In the genomic region with DNA sequence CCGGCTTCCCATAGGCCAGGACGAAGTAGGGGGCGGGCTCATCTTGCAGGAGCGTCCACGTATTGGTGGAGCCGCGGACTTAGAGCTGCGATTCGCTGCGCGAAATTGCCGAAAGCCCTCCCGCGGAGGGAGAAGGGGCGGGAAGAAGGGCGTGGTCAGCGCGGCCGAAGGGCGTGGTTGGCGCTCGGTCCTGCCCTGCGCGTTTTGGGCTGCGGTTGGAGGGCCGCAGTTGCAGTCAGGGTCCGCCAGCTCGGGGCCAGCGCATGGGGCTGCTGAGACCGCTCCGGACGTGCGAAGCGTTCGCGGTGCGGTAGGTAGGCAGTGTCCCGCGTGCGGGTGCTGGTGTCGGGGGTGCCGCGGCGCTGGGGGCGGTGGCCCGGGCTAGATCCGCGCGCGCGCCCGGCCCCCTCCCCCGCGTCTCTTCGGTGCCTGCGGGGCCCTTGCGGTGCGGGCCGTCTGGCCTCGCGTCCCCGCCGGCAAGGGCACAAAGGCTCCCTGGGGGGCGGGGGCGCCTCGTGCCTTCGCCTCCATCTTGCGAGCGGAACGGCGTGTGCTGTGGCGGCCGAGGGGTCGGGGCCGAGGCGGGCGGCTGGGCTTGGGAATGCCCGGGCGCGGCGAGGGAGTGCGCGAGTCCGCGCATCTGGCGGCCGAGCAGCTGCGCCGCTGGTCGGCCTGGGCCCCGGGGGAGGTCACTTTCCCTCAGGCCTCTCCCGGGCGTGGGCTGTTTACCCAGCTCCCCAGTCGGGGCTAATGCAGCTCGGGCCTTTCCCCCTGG, we compare ENCODE assay signal across 1 cellular context.
TF ChIP-seq lines count a peak whose summit lies in the region.

A gene with protein sequence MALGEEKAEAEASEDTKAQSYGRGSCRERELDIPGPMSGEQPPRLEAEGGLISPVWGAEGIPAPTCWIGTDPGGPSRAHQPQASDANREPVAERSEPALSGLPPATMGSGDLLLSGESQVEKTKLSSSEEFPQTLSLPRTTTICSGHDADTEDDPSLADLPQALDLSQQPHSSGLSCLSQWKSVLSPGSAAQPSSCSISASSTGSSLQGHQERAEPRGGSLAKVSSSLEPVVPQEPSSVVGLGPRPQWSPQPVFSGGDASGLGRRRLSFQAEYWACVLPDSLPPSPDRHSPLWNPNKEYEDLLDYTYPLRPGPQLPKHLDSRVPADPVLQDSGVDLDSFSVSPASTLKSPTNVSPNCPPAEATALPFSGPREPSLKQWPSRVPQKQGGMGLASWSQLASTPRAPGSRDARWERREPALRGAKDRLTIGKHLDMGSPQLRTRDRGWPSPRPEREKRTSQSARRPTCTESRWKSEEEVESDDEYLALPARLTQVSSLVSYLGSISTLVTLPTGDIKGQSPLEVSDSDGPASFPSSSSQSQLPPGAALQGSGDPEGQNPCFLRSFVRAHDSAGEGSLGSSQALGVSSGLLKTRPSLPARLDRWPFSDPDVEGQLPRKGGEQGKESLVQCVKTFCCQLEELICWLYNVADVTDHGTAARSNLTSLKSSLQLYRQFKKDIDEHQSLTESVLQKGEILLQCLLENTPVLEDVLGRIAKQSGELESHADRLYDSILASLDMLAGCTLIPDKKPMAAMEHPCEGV (plus strand): TSS at position 202 of the 775 bp plus-strand sequence. CDS start 13,029 bp downstream, outside the sequence.

TF ChIP-seq in K562, 482 proteins besides CTCF, POLR2A, EP300 and RAD21 (continued from another document):
- no peak for TF ChIP-seq ZNF311 (CRISPR knock-in tag; IDR thresholded peaks at IDR 0.05)
- TF ChIP-seq, protein P1, sequence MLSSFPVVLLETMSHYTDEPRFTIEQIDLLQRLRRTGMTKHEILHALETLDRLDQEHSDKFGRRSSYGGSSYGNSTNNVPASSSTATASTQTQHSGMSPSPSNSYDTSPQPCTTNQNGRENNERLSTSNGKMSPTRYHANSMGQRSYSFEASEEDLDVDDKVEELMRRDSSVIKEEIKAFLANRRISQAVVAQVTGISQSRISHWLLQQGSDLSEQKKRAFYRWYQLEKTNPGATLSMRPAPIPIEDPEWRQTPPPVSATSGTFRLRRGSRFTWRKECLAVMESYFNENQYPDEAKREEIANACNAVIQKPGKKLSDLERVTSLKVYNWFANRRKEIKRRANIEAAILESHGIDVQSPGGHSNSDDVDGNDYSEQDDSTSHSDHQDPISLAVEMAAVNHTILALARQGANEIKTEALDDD (IDR thresholded peaks at IDR 0.05): no peak
- TF ChIP-seq PTRF (tag; IDR thresholded peaks at IDR 0.05): no peak
- no peak for TF ChIP-seq ZNF354B (CRISPR knock-in tag; IDR thresholded peaks at IDR 0.05)
- no peak for TF ChIP-seq ZNF699 (CRISPR knock-in tag; IDR thresholded peaks at IDR 0.05; ENCODE audit: insufficient replicate concordance)
- TF ChIP-seq COPS2 (conservative IDR thresholded peaks at IDR 0.05): no peak
- no peak for TF ChIP-seq SREBF1 (IDR thresholded peaks at IDR 0.05; ENCODE audit: borderline replicate concordance, low read depth, low read length)
- TF ChIP-seq, protein P2, sequence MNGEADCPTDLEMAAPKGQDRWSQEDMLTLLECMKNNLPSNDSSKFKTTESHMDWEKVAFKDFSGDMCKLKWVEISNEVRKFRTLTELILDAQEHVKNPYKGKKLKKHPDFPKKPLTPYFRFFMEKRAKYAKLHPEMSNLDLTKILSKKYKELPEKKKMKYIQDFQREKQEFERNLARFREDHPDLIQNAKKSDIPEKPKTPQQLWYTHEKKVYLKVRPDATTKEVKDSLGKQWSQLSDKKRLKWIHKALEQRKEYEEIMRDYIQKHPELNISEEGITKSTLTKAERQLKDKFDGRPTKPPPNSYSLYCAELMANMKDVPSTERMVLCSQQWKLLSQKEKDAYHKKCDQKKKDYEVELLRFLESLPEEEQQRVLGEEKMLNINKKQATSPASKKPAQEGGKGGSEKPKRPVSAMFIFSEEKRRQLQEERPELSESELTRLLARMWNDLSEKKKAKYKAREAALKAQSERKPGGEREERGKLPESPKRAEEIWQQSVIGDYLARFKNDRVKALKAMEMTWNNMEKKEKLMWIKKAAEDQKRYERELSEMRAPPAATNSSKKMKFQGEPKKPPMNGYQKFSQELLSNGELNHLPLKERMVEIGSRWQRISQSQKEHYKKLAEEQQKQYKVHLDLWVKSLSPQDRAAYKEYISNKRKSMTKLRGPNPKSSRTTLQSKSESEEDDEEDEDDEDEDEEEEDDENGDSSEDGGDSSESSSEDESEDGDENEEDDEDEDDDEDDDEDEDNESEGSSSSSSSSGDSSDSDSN (IDR thresholded peaks at IDR 0.05; ENCODE audit: borderline replicate concordance in 1 of 2, low read depth in 2 of 2, low read length in 2 of 2): peak; percentile 80 to 91; a peak in 2 of 4 replicates
- TF ChIP-seq, protein P3, sequence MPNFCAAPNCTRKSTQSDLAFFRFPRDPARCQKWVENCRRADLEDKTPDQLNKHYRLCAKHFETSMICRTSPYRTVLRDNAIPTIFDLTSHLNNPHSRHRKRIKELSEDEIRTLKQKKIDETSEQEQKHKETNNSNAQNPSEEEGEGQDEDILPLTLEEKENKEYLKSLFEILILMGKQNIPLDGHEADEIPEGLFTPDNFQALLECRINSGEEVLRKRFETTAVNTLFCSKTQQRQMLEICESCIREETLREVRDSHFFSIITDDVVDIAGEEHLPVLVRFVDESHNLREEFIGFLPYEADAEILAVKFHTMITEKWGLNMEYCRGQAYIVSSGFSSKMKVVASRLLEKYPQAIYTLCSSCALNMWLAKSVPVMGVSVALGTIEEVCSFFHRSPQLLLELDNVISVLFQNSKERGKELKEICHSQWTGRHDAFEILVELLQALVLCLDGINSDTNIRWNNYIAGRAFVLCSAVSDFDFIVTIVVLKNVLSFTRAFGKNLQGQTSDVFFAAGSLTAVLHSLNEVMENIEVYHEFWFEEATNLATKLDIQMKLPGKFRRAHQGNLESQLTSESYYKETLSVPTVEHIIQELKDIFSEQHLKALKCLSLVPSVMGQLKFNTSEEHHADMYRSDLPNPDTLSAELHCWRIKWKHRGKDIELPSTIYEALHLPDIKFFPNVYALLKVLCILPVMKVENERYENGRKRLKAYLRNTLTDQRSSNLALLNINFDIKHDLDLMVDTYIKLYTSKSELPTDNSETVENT (CRISPR knock-in tag; IDR thresholded peaks at IDR 0.05): 0 out of 2 replicates have a peak, but pooled peaks have one; percentile 46
- no peak for TF ChIP-seq NCOA1 (IDR thresholded peaks at IDR 0.05; ENCODE audit: low read depth)
- TF ChIP-seq LARP7 (IDR thresholded peaks at IDR 0.05): no peak
- peak; percentile 83 for TF ChIP-seq NRF1 (conservative IDR thresholded peaks at IDR 0.05 in 1 of 2, IDR thresholded peaks at IDR 0.05 in 1 of 2)
- no peak for TF ChIP-seq ZNF717 (CRISPR knock-in tag; IDR thresholded peaks at IDR 0.05)
TF ChIP-seq in K562: peak in this region for 123.
